Comparison of ENCODE assay signal across 14 cellular contexts in the genomic region with DNA sequence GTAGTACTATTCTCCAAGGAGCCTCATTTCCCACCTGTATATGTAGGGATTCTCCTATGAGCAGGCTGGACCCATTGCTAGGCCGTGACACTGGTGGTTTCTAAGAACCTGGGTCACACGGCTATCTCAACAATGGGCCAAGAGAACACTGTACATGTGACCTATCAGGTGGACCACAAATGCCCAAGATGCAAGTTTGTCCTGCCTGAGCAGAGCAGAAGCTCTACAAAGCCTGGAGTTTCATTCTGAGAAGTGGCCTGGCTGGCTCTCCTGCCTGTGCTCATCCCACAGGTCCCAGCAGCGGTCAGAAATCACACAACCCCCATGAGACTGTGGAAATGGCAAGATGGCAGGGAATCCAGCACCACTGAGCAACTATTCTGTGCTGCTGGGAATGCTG. TPM values are rescaled to one million over a fixed set of nuclear protein-coding genes. Genes with fewer than 3 reads are reported as not detected.
DNase-seq lines count a peak whose midpoint lies in the region; ATAC-seq and TF ChIP-seq lines count a peak whose summit lies in the region.
"Had no signal": no experiment of that assay in that cellular context is flagged by ENCODE, and none has a peak within 500 bp of the region (broad histone marks: within the 10 kb centered on the region; RNA-seq: fewer than 3 reads in every experiment).

No MANE protein-coding gene starts in this region.

- H3K27me3 Mint-ChIP-seq in CD4-positive, alpha-beta memory T cell: no peaks in the 10 kb centered on the region
- H3K27me3 Mint-ChIP-seq in dendritic cell treated with granulocyte-macrophage colony-stimulating factor and Interleukin-4, amounts not matched to agents 40 ng/mL and 50 ng/mL, for 4 days: no peaks in the 10 kb centered on the region

- no peak overlapping the region for H3K4me2 ChIP-seq in osteoblast (ENCODE audit: insufficient read depth, low read length)

- no peaks in the 10 kb centered on the region for H3K79me2 ChIP-seq in osteoblast (ENCODE audit: insufficient read depth, low read length)

- POLR2A ChIA-PET in CD4-positive, alpha-beta memory T cell (lab: Charles Lee; ENCODE audit: partially characterized antibody): no interaction called here

- no peak for ATAC-seq in GM19324 (IDR thresholded peaks at IDR 0.05; ENCODE audit: low FRiP score, unreplicated experiment)

- no peaks in the 10 kb centered on the region for H4K20me1 ChIP-seq in osteoblast (ENCODE audit: insufficient read depth, low read length)

- intact Hi-C loops in CD4-positive, alpha-beta memory T cell (cut with micrococcal nuclease): no loop called here
- intact Hi-C loops in dendritic cell treated with granulocyte-macrophage colony-stimulating factor and Interleukin-4, amounts not matched to agents 40 ng/mL and 50 ng/mL, for 4 days (cut with micrococcal nuclease): no loop called here

- no peaks in the 10 kb centered on the region for H3K9me3 ChIP-seq in CD4-positive, alpha-beta memory T cell (ENCODE audit: control insufficient read depth in 1 of 2, low read length in 2 of 2)
- no peaks in the 10 kb centered on the region for H3K9me3 ChIP-seq in osteoblast (ENCODE audit: low read depth, low read length)
- H3K9me3 ChIP-seq: SJSA1 had no signal

- H3K4me1 ChIP-seq in CD4-positive, alpha-beta memory T cell (ENCODE audit: insufficient read depth, low read length): peaks cover 77% of the 10 kb centered on the region
- no peaks in the 10 kb centered on the region for H3K4me1 ChIP-seq in osteoblast (ENCODE audit: insufficient read depth, low read length)
- H3K4me1 ChIP-seq: SJSA1 had no signal

- peak overlapping the region in 3 of 8 donors; percentile 29 to 44 (median 39) for H3K4me3 Mint-ChIP-seq in CD4-positive, alpha-beta memory T cell
- H3K4me3 Mint-ChIP-seq in dendritic cell treated with granulocyte-macrophage colony-stimulating factor and Interleukin-4, amounts not matched to agents 40 ng/mL and 50 ng/mL, for 4 days: no peak overlapping the region

- TF ChIP-seq CTCF in HL-60 (IDR thresholded peaks at IDR 0.05; ENCODE audit: insufficient read depth, low read length) (no peak), osteoblast (IDR thresholded peaks at IDR 0.05; ENCODE audit: extremely low read depth, low read depth, low read length) (no peak)

- DNase-seq in CD4-positive, alpha-beta memory T cell: no peak
- DNase-seq in HL-60 (ENCODE audit: low read depth in 1 of 2, low spot score in 1 of 2) (no peak), osteoblast (ENCODE audit: insufficient read length, low spot score, missing footprints) (peak; percentile 52), NCI-H526 (lab: John Stamatoyannopoulos, UW) (no peak), pons (ENCODE audit: low spot score) (no peak)
- DNase-seq: activated naive CD4-positive, alpha-beta T cell treated with Interleukin-2 at 50 U/mL for 16 hours; foreskin melanocyte; Kasumi-1; NCI-H1417 treated with DMSO at 0.1 percent for 48 hours; stimulated activated naive CD4-positive, alpha-beta T cell treated with Interleukin-2 at 50 U/mL for 16 hours had no signal

- no peak overlapping the region for H2AFZ ChIP-seq in osteoblast (ENCODE audit: low read length)

- H3K27ac Mint-ChIP-seq in CD4-positive, alpha-beta memory T cell: peak overlapping the region in 6 of 7 donors; percentile 64 to 88 (median 77)
- peak overlapping the region; percentile 95 for H3K27ac Mint-ChIP-seq in dendritic cell treated with granulocyte-macrophage colony-stimulating factor and Interleukin-4, amounts not matched to agents 40 ng/mL and 50 ng/mL, for 4 days

- CTCF ChIA-PET in CD4-positive, alpha-beta memory T cell (lab: Charles Lee; ENCODE audit: partially characterized antibody): no interaction called here

- peaks cover 38 to 85% (median 67%) of the 10 kb centered on the region in 4 donors for H3K4me1 Mint-ChIP-seq in CD4-positive, alpha-beta memory T cell
- H3K4me1 Mint-ChIP-seq in dendritic cell treated with granulocyte-macrophage colony-stimulating factor and Interleukin-4, amounts not matched to agents 40 ng/mL and 50 ng/mL, for 4 days (ENCODE audit: low read depth): peaks cover 77% of the 10 kb centered on the region

- no peaks in the 10 kb centered on the region for H3K9me3 Mint-ChIP-seq in CD4-positive, alpha-beta memory T cell
- no peaks in the 10 kb centered on the region for H3K9me3 Mint-ChIP-seq in dendritic cell treated with granulocyte-macrophage colony-stimulating factor and Interleukin-4, amounts not matched to agents 40 ng/mL and 50 ng/mL, for 4 days

- H3K36me3 Mint-ChIP-seq in CD4-positive, alpha-beta memory T cell: peaks cover 59 to 77% of the 10 kb centered on the region in 2 donors
- H3K36me3 Mint-ChIP-seq in dendritic cell treated with granulocyte-macrophage colony-stimulating factor and Interleukin-4, amounts not matched to agents 40 ng/mL and 50 ng/mL, for 4 days (ENCODE audit: low read depth): peaks cover 96% of the 10 kb centered on the region

- no peaks in the 10 kb centered on the region for H3K27me3 ChIP-seq in CD4-positive, alpha-beta memory T cell (ENCODE audit: insufficient read depth, low read length)
- H3K27me3 ChIP-seq in HL-60 (ENCODE audit: insufficient read depth, poor library complexity, severe bottlenecking) (no peaks in the 10 kb centered on the region), osteoblast (ENCODE audit: insufficient read depth, low read length) (no peaks in the 10 kb centered on the region)
- H3K27me3 ChIP-seq: SJSA1 had no signal

- peak overlapping the region; percentile 30 for H3K27ac ChIP-seq in CD4-positive, alpha-beta memory T cell (ENCODE audit: low read depth, low read length)
- H3K27ac ChIP-seq in HL-60 (replicated peaks) (peak overlapping the region; percentile 13; the same call in 1 of the 2 replicates), osteoblast (ENCODE audit: low read depth, low read length) (no peak overlapping the region)
- H3K27ac ChIP-seq: SJSA1 had no signal

- no peak overlapping the region for H3K4me3 ChIP-seq in CD4-positive, alpha-beta memory T cell (ENCODE audit: low read length in 2 of 2)
- H3K4me3 ChIP-seq in HL-60 (replicated peaks; ENCODE audit: insufficient read depth, low read length): no peak overlapping the region
- no peak overlapping the region for H3K4me3 ChIP-seq in osteoblast (ENCODE audit: insufficient read depth, low read length)
- H3K4me3 ChIP-seq: SJSA1 had no signal

- H3K36me3 ChIP-seq in CD4-positive, alpha-beta memory T cell (ENCODE audit: insufficient read depth, low read length): peaks cover 41% of the 10 kb centered on the region
- H3K36me3 ChIP-seq in osteoblast (ENCODE audit: insufficient read depth, low read length): peaks cover 52% of the 10 kb centered on the region

RNA-seq across cellular contexts. Expression of gene THEMIS2, which starts 17.2 kb away (rescaled TPM):
- 10 to 100 TPM; 60.5 to 64.8 TPM for total RNA-seq in CD4-positive, alpha-beta memory T cell
- 10 to 100 TPM; 39.3 to 68.5 TPM for polyA plus RNA-seq in CD4-positive, alpha-beta memory T cell
- total RNA-seq in osteoblast: 16.8 and 17.4 TPM in 2 replicates

RNA-seq across cellular contexts. Expression of gene RPA2, which starts 24.9 kb away (rescaled TPM):
- 10 to 100 TPM; 60.5 to 66.1 TPM for total RNA-seq in CD4-positive, alpha-beta memory T cell
- 100 to 1,000 TPM; 189 to 259 TPM for polyA plus RNA-seq in CD4-positive, alpha-beta memory T cell
- 20.6 and 49.8 TPM in 2 replicates for total RNA-seq in osteoblast

RNA-seq across cellular contexts. Expression of gene SMPDL3B, which starts 45.3 kb away (rescaled TPM):
- total RNA-seq in CD4-positive, alpha-beta memory T cell: not detected
- not detected for polyA plus RNA-seq in CD4-positive, alpha-beta memory T cell
- under 0.01 TPM in 1 of 2 replicates, not detected in the other for total RNA-seq in osteoblast
- total RNA-seq: skeletal muscle tissue had no signal

RNA-seq across cellular contexts. Expression of gene PPP1R8, which starts 58.9 kb away (rescaled TPM):
- total RNA-seq in CD4-positive, alpha-beta memory T cell: 10 to 100 TPM; 40.8 to 45.8 TPM
- polyA plus RNA-seq in CD4-positive, alpha-beta memory T cell: 10 to 100 TPM; 27.8 to 39.2 TPM
- 29.7 and 34.2 TPM in 2 replicates for total RNA-seq in osteoblast
